In the genomic region with DNA sequence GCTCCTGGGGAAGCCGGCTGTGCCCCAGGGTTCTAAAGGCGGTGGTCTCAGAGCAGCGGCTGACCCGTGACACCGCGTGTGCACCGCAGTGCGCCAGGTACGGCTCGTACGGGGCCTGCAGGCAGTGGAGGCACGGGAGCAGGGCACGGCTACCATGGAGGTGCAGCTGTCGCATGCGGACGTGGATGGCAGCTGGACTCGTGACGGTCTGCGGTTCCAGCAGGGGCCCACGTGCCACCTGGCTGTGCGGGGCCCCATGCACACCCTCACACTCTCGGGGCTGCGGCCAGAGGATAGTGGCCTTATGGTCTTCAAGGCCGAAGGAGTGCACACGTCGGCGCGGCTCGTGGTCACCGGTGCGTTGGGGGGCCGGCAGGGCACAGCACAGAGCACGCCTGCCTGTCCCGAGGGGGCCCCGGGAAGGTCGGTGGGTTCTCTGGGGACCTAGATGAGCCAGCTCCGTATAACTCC, we compare ENCODE assay signal across 8 cellular contexts.
A peak's percentile ranks its signal among the peaks of the same experiment; 100 is the strongest.
DNase-seq lines count a peak whose midpoint lies in the region; ATAC-seq and TF ChIP-seq lines count a peak whose summit lies in the region.

No MANE protein-coding gene starts in this region.

- peak; percentile 40 for ATAC-seq in stimulated activated effector memory CD8-positive, alpha-beta T cell treated with anti-CD3 and anti-CD28 coated beads, Interleukin-12 subunit alpha, Interleukin-12 subunit beta, amount 100 ng/mL, for 72 hours

- H3K4me3 Mint-ChIP-seq in activated CD4-positive, alpha-beta memory T cell treated with anti-CD3 and anti-CD28 coated beads for 36 hours, result peak overlapping the region; percentile 70
- H3K4me3 Mint-ChIP-seq in stimulated activated effector memory CD8-positive, alpha-beta T cell treated with anti-CD3 and anti-CD28 coated beads, Interleukin-12 subunit alpha, Interleukin-12 subunit beta, amount 100 ng/mL, for 72 hours, result peak overlapping the region; percentile 77

- no peaks in the 10 kb centered on the region for H3K9me3 Mint-ChIP-seq in activated CD4-positive, alpha-beta memory T cell treated with anti-CD3 and anti-CD28 coated beads for 36 hours
- no peaks in the 10 kb centered on the region for H3K9me3 Mint-ChIP-seq in stimulated activated effector memory CD8-positive, alpha-beta T cell treated with anti-CD3 and anti-CD28 coated beads, Interleukin-12 subunit alpha, Interleukin-12 subunit beta, amount 100 ng/mL, for 72 hours

- H3K27me3 Mint-ChIP-seq in activated CD4-positive, alpha-beta memory T cell treated with anti-CD3 and anti-CD28 coated beads for 36 hours, result no peaks in the 10 kb centered on the region

- H3K4me1 ChIP-seq in GM23248 (ENCODE audit: insufficient read depth), result no peaks in the 10 kb centered on the region
- H3K4me1 ChIP-seq in iPS-15b (ENCODE audit: control insufficient read depth, insufficient read depth, low read length), result no peaks in the 10 kb centered on the region
- no peaks in the 10 kb centered on the region for H3K4me1 ChIP-seq in PC-9 (replicated peaks; ENCODE audit: insufficient read depth)

- H3K27ac Mint-ChIP-seq in activated CD4-positive, alpha-beta memory T cell treated with anti-CD3 and anti-CD28 coated beads for 36 hours, result no peak overlapping the region
- peak overlapping the region; percentile 56 for H3K27ac Mint-ChIP-seq in stimulated activated effector memory CD8-positive, alpha-beta T cell treated with anti-CD3 and anti-CD28 coated beads, Interleukin-12 subunit alpha, Interleukin-12 subunit beta, amount 100 ng/mL, for 72 hours

- no peaks in the 10 kb centered on the region for H3K36me3 ChIP-seq in GM23248 (ENCODE audit: low read depth)
- peaks cover 3% of the 10 kb centered on the region for H3K36me3 ChIP-seq in iPS-15b (ENCODE audit: control insufficient read depth, insufficient read depth, low read length)
- no peaks in the 10 kb centered on the region for H3K36me3 ChIP-seq in PC-9 (ENCODE audit: low read depth)

- H3K79me2 ChIP-seq in GM23248 (ENCODE audit: insufficient read depth) (no peaks in the 10 kb centered on the region), PC-9 (ENCODE audit: low read depth) (no peaks in the 10 kb centered on the region)

- peak overlapping the region; percentile 78 for H2AFZ ChIP-seq in GM23248
- H2AFZ ChIP-seq in PC-9, result no peak overlapping the region

- no peaks in the 10 kb centered on the region for H3K36me3 Mint-ChIP-seq in activated CD4-positive, alpha-beta memory T cell treated with anti-CD3 and anti-CD28 coated beads for 36 hours
- no peaks in the 10 kb centered on the region for H3K36me3 Mint-ChIP-seq in stimulated activated effector memory CD8-positive, alpha-beta T cell treated with anti-CD3 and anti-CD28 coated beads, Interleukin-12 subunit alpha, Interleukin-12 subunit beta, amount 100 ng/mL, for 72 hours

- H3K9ac ChIP-seq in GM23248 (peak overlapping the region; percentile 81), iPS-15b (ENCODE audit: low read depth, low read length) (no peak overlapping the region)

- H3K4me3 ChIP-seq in GM23248 (peak overlapping the region; percentile 78), iPS-15b (ENCODE audit: low read depth, low read length) (peak overlapping the region; percentile 30), PC-9 (no peak overlapping the region)

- no peaks in the 10 kb centered on the region for H3K9me3 ChIP-seq in GM23248 (ENCODE audit: low read depth)
- H3K9me3 ChIP-seq in iPS-15b (ENCODE audit: control insufficient read depth, insufficient read depth, low read length), result no peaks in the 10 kb centered on the region
- no peaks in the 10 kb centered on the region for H3K9me3 ChIP-seq in PC-9 (ENCODE audit: insufficient read depth, low read depth)

- no peak overlapping the region for H3K27ac ChIP-seq in GM23248
- no peak overlapping the region for H3K27ac ChIP-seq in PC-9

- no peaks in the 10 kb centered on the region for H3K9me2 ChIP-seq in GM23248 (ENCODE audit: insufficient read depth)
- H3K9me2 ChIP-seq in PC-9 (ENCODE audit: insufficient read depth), result no peaks in the 10 kb centered on the region

- BruUV-seq in PC-9 (replicated peaks; lab: Mats Ljungman, UMichigan), result no TSS peak

- H4K20me1 ChIP-seq in GM23248 (ENCODE audit: insufficient read depth) (no peaks in the 10 kb centered on the region), PC-9 (ENCODE audit: insufficient read depth) (no peaks in the 10 kb centered on the region)

- in situ Hi-C loops in GM23248 (cut with MboI), result no loop called here

- intact Hi-C loops in activated CD4-positive, alpha-beta memory T cell treated with anti-CD3 and anti-CD28 coated beads for 36 hours (cut with micrococcal nuclease), result loop anchor here (1.0 to 5.0 kb wide), 3 partner anchors 63 to 181 kb away; a partner anchor contains a TSS
- intact Hi-C loops in PC-9 (cut with micrococcal nuclease; ENCODE audit: unreplicated experiment), result no loop called here

- DNase-seq in GM23248 (peak; percentile 22), NCI-H128 (lab: John Stamatoyannopoulos, UW; ENCODE audit: unreplicated experiment) (no peak), PC-9 (no peak), NCI-H2171 treated with DMSO at 0.1 percent for 48 hours (lab: John Stamatoyannopoulos, UW) (no peak), HPDE6-E6E7 (ENCODE audit: extremely low spot score) (no peak)
- peak; percentile 21 for DNase-seq in activated CD4-positive, alpha-beta memory T cell treated with anti-CD3 and anti-CD28 coated beads for 36 hours
- peak in 1 of 2 donors; percentile 50 for DNase-seq in stimulated activated effector memory CD8-positive, alpha-beta T cell treated with anti-CD3 and anti-CD28 coated beads, Interleukin-12 subunit alpha, Interleukin-12 subunit beta, amount 100 ng/mL, for 72 hours (ENCODE audit: low spot score in 2 of 2)

- no peaks in the 10 kb centered on the region for H3K27me3 ChIP-seq in GM23248 (replicated peaks; ENCODE audit: insufficient read depth)
- H3K27me3 ChIP-seq in iPS-15b (ENCODE audit: control insufficient read depth, insufficient read depth, low read length), result peaks cover 3% of the 10 kb centered on the region
- no peaks in the 10 kb centered on the region for H3K27me3 ChIP-seq in PC-9 (ENCODE audit: insufficient read depth, low read depth)

- peaks cover 6% of the 10 kb centered on the region for H3K4me1 Mint-ChIP-seq in activated CD4-positive, alpha-beta memory T cell treated with anti-CD3 and anti-CD28 coated beads for 36 hours (ENCODE audit: low read depth)
- H3K4me1 Mint-ChIP-seq in stimulated activated effector memory CD8-positive, alpha-beta T cell treated with anti-CD3 and anti-CD28 coated beads, Interleukin-12 subunit alpha, Interleukin-12 subunit beta, amount 100 ng/mL, for 72 hours, result peaks cover 19% of the 10 kb centered on the region

- 30 to 40% methylated on average over 31 to 37 of the region's 37 CpGs for WGBS in GM23248 (ENCODE audit: low coverage in 1 of 2, low lambda C conversion rate in 2 of 2, missing lambda C conversion rate in 2 of 2), 2 experiments

- no peak for TF ChIP-seq CTCF in PC-9 (conservative IDR thresholded peaks at IDR 0.05)

- CTCF ChIA-PET in activated CD4-positive, alpha-beta memory T cell treated with anti-CD3 and anti-CD28 coated beads for 36 hours (lab: Charles Lee), result interaction anchor here (2.0 kb wide), 1 partner anchor 63 kb away, joined by 6 read pairs; no protein-coding TSS in a partner anchor
- CTCF ChIA-PET in PC-9 (lab: Charles Lee), result no interaction called here

- POLR2A ChIA-PET in activated CD4-positive, alpha-beta memory T cell treated with anti-CD3 and anti-CD28 coated beads for 36 hours (lab: Charles Lee), result interaction anchor here (1.0 kb wide), 1 partner anchor 111 kb away, joined by 3 read pairs; the partner anchor contains the start of gene IBA57
- POLR2A ChIA-PET in PC-9 (lab: Charles Lee; ENCODE audit: unreplicated experiment), result no interaction called here

- H3F3A ChIP-seq in GM23248 (ENCODE audit: insufficient read depth) (no peaks in the 10 kb centered on the region), PC-9 (ENCODE audit: insufficient read depth, low read depth) (no peaks in the 10 kb centered on the region)

- peak overlapping the region; percentile 87 for H3K4me2 ChIP-seq in GM23248 (ENCODE audit: unreplicated experiment)
- no peak overlapping the region for H3K4me2 ChIP-seq in PC-9

Comparison
In these comparisons a context has a peak if more than half of its experiments do, and no peak if none do; other contexts are left out.
1. DNase-seq: peak in GM23248 (single experiment) and activated CD4-positive, alpha-beta memory T cell treated with anti-CD3 and anti-CD28 coated beads for 36 hours (single experiment); none in NCI-H128 (single experiment), PC-9 (0 of 2), NCI-H2171 treated with DMSO at 0.1 percent for 48 hours (single experiment) and HPDE6-E6E7 (single experiment).